ENCODE assay signal across 8 cellular contexts in genomic region chr1:75991497-75992114, GRCh38. TPM values are rescaled to one million over a fixed set of nuclear protein-coding genes. Genes with fewer than 3 reads are reported as not detected.
DNase-seq lines count a peak whose midpoint lies in the region; ATAC-seq and TF ChIP-seq lines count a peak whose summit lies in the region.

No MANE protein-coding gene starts in this region.

- H3K27me3 Mint-ChIP-seq in chondrocyte (ENCODE audit: low read depth) = peaks cover 3% of the 10 kb centered on the region

- H3K27ac Mint-ChIP-seq in chondrocyte (ENCODE audit: unreplicated experiment) = no peak overlapping the region

- H3K4me1 Mint-ChIP-seq in chondrocyte (ENCODE audit: low read depth) = no peaks in the 10 kb centered on the region

- no peak overlapping the region for H3K4me3 Mint-ChIP-seq in chondrocyte (ENCODE audit: unreplicated experiment)

- no peaks in the 10 kb centered on the region for H3K36me3 Mint-ChIP-seq in chondrocyte (ENCODE audit: low read depth)

- no peaks in the 10 kb centered on the region for H3K9me3 Mint-ChIP-seq in chondrocyte (ENCODE audit: low read depth)

- peak; percentile 95 for TF ChIP-seq CTCF in chondrocyte (IDR thresholded peaks at IDR 0.05)

- ATAC-seq in GM18907 (IDR thresholded peaks at IDR 0.05; ENCODE audit: unreplicated experiment) = peak; percentile 87
- peak; percentile 81 for ATAC-seq in HG03159 (IDR thresholded peaks at IDR 0.05; ENCODE audit: unreplicated experiment)

- DNase-seq in AG20443 (ENCODE audit: low spot score) (peak; percentile 81), NCI-H2227 treated with DMSO at 0.1 percent for 48 hours (lab: John Stamatoyannopoulos, UW) (peak; percentile 86), chondrocyte (ENCODE audit: low spot score) (no peak), left kidney (ENCODE audit: low read depth, low spot score) (peak; percentile 94)
- DNase-seq in activated CD4-positive, alpha-beta T cell treated with anti-CD3 and anti-CD28 coated beads for 24 hours (ENCODE audit: low read depth in 2 of 2) = peak; percentile 54 to 68
- peak; percentile 48 to 71 for DNase-seq in stimulated activated CD4-positive, alpha-beta T cell treated with anti-CD3 and anti-CD28 coated beads, Interleukin-4, amount 100 ng/mL, for 4 hours

RNA-seq across cellular contexts. Expression of gene ASB17, which starts 59.4 kb away (rescaled TPM):
- not detected in 3 replicates for total RNA-seq in chondrocyte
